Comparison of ENCODE assay signal across 1 cellular context in genomic region chr6:136404007-136404406, GRCh38.
TF ChIP-seq lines count a peak whose summit lies in the region.

No MANE protein-coding gene starts in this region.

TF ChIP-seq in SK-N-SH, 30 proteins besides CTCF, POLR2A, EP300 and RAD21 (continued from another document):
- TF ChIP-seq REST (IDR thresholded peaks at IDR 0.05; ENCODE audit: low read depth, low read length), result no peak
- no peak for TF ChIP-seq USF1 (IDR thresholded peaks at IDR 0.05; ENCODE audit: borderline replicate concordance, low read depth)
- no peak for TF ChIP-seq JUND (IDR thresholded peaks at IDR 0.05)
- TF ChIP-seq GABPA (IDR thresholded peaks at IDR 0.05; ENCODE audit: low read depth), result no peak
- TF ChIP-seq RXRA (IDR thresholded peaks at IDR 0.05; ENCODE audit: borderline replicate concordance, low read depth), result no peak
- no peak for TF ChIP-seq NFIC (IDR thresholded peaks at IDR 0.05; ENCODE audit: borderline replicate concordance)
- no peak for TF ChIP-seq TEAD4 (IDR thresholded peaks at IDR 0.05; ENCODE audit: borderline replicate concordance, insufficient read depth)
- TF ChIP-seq ELF1 (IDR thresholded peaks at IDR 0.05), result no peak
- no peak for TF ChIP-seq YY1 (IDR thresholded peaks at IDR 0.05; ENCODE audit: low read depth)
- TF ChIP-seq MEF2A (IDR thresholded peaks at IDR 0.05; ENCODE audit: borderline replicate concordance, low read depth), result no peak
- TF ChIP-seq, protein P1, sequence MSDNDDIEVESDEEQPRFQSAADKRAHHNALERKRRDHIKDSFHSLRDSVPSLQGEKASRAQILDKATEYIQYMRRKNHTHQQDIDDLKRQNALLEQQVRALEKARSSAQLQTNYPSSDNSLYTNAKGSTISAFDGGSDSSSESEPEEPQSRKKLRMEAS (IDR thresholded peaks at IDR 0.05; ENCODE audit: low read depth), result no peak
- TF ChIP-seq FOXM1 (IDR thresholded peaks at IDR 0.05; ENCODE audit: low read depth), result no peak
- TF ChIP-seq POLR2AphosphoS5 (IDR thresholded peaks at IDR 0.05; ENCODE audit: low read depth, low read length), result no peak
- TF ChIP-seq SMC3 (IDR thresholded peaks at IDR 0.05; ENCODE audit: low read depth, low read length), result no peak
